Comparison of ENCODE assay signal across 9 cellular contexts in the genomic region with DNA sequence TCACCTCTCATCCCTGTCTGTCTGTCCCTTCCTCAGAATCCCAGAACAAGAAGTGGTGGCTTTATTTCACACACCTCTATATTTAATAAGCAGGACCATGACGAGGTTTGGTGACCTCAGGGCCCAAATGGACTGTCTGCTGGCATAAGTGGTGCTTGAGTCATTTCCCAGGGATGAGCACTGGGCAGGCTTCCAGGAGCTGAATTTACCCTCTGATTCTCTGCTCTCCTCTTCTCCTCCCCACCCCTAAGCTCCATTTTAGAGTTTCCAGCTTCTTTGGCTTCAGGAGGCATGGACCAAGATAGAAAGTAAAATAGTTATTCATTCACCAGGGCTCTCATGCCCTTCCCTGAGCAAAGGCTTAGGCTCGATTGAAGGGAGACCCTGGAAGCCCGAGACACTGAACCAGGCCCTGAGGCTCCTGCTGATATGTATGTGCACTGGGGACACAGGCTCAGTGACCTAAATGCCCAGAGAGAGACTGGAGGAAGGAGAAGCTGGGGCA.
DNase-seq lines count a peak whose midpoint lies in the region; ATAC-seq, FAIRE-seq and TF ChIP-seq lines count a peak whose summit lies in the region.
"Had no signal": no experiment of that assay in that cellular context is flagged by ENCODE, and none has a peak within 500 bp of the region (broad histone marks: within the 10 kb centered on the region; RNA-seq: fewer than 3 reads in every experiment).

No MANE protein-coding gene starts in this region.

- no peak for TF ChIP-seq RAD21 in A549 (conservative IDR thresholded peaks at IDR 0.05 in 1 of 2, IDR thresholded peaks at IDR 0.05 in 1 of 2)

- no peaks in the 10 kb centered on the region for H3K27me3 Mint-ChIP-seq in activated T-cell treated with anti-CD3 and anti-CD28 coated beads, Interleukin-2, amount 50 U/mL, for 4 hours (ENCODE audit: low read depth)
- H3K27me3 Mint-ChIP-seq: central memory CD8-positive, alpha-beta T cell had no signal

- peak overlapping the region; percentile 66 for H3K4me2 ChIP-seq in A549

- FAIRE-seq in A549 (lab: Jason Lieb, UNC) = no peak

- H3K36me3 Mint-ChIP-seq in activated T-cell treated with anti-CD3 and anti-CD28 coated beads, Interleukin-2, amount 50 U/mL, for 4 hours (ENCODE audit: insufficient read depth) = no peaks in the 10 kb centered on the region

- 0% methylated on average over 3 of the region's 3 CpGs for WGBS in A549 (ENCODE audit: missing lambda C conversion rate)
- WGBS in body of pancreas, 2 donors = 55 to 69% methylated on average over 3 of the region's 3 CpGs

- H3K4me1 ChIP-seq in A549 = peaks cover 67% of the 10 kb centered on the region
- no peaks in the 10 kb centered on the region for H3K4me1 ChIP-seq in body of pancreas

- POLR2A ChIA-PET in A549 (lab: Yijun Ruan, JAX) = interaction anchor here (0.5 to 1.0 kb wide), 2 partner anchors 63 to 155 kb away, joined by 3 to 7 read pairs; no protein-coding TSS in a partner anchor

- H3K27ac ChIP-seq in A549 (peak overlapping the region; percentile 88 to 95), body of pancreas (no peak overlapping the region)

- no peaks in the 10 kb centered on the region for H3K27me3 ChIP-seq in body of pancreas

- TF ChIP-seq POLR2A in A549 (IDR thresholded peaks at IDR 0.05; ENCODE audit: low read length) = no peak
- TF ChIP-seq POLR2A in body of pancreas (IDR thresholded peaks at IDR 0.05) = no peak

- in situ Hi-C loops in GM13977 (cut with MboI; ENCODE audit: low pct_unique_long_range_greater_than_20kb, low sequenced_read_pairs, unreplicated experiment) = no loop called here

- TF ChIP-seq EP300 in A549 (IDR thresholded peaks at IDR 0.05) = no peak

- H3K4me1 Mint-ChIP-seq in activated T-cell treated with anti-CD3 and anti-CD28 coated beads, Interleukin-2, amount 50 U/mL, for 4 hours (ENCODE audit: low read depth) = no peaks in the 10 kb centered on the region
- H3K4me1 Mint-ChIP-seq: central memory CD8-positive, alpha-beta T cell had no signal

- TF ChIP-seq CTCF in A549 (IDR thresholded peaks at IDR 0.05) = no peak
- no peak for TF ChIP-seq CTCF in body of pancreas (IDR thresholded peaks at IDR 0.05)
- TF ChIP-seq CTCF in GM13977 (IDR thresholded peaks at IDR 0.05; ENCODE audit: extremely low read depth, insufficient read depth, missing control alignments) = no peak

- intact Hi-C loops in body of pancreas (cut with DNase I) = no loop called here

- DNase-seq in A549 (ENCODE audit: low read depth in 1 of 2, low spot score in 1 of 2) (peak; percentile 91 to 94), LoVo (ENCODE audit: low spot score) (peak; percentile 59), body of pancreas (peak; percentile 23 to 36 (median 31)), kidney glomerular epithelial cell (lab: John Stamatoyannopoulos, UW) (peak; percentile 91), GM13977 (ENCODE audit: low spot score) (no peak)
- no peak for DNase-seq in activated T-cell treated with anti-CD3 and anti-CD28 coated beads, Interleukin-2, amount 50 U/mL, for 4 hours
- DNase-seq in activated CD4-positive, alpha-beta T cell treated with anti-CD3 and anti-CD28 coated beads, Interleukin-2, amount 50 U/mL, for 48 hours = no peak

- H3K9me3 ChIP-seq in A549 (no peaks in the 10 kb centered on the region), body of pancreas (no peaks in the 10 kb centered on the region)

- peak; percentile 85 to 89 for ATAC-seq in A549
- peak; percentile 24 for ATAC-seq in body of pancreas
- no peak for ATAC-seq in activated T-cell treated with anti-CD3 and anti-CD28 coated beads, Interleukin-2, amount 50 U/mL, for 4 hours
- ATAC-seq in HG03565 (IDR thresholded peaks at IDR 0.05; ENCODE audit: unreplicated experiment) = no peak

- no peak overlapping the region for H3K4me3 Mint-ChIP-seq in activated T-cell treated with anti-CD3 and anti-CD28 coated beads, Interleukin-2, amount 50 U/mL, for 4 hours
- H3K4me3 Mint-ChIP-seq: central memory CD8-positive, alpha-beta T cell had no signal

- H3K4me3 ChIP-seq in A549 (0 out of 3 replicates have a peak overlapping the region, but pooled peaks have one; percentile 4), body of pancreas (no peak overlapping the region)

- H3K9me3 Mint-ChIP-seq in activated T-cell treated with anti-CD3 and anti-CD28 coated beads, Interleukin-2, amount 50 U/mL, for 4 hours = no peaks in the 10 kb centered on the region
- H3K9me3 Mint-ChIP-seq: central memory CD8-positive, alpha-beta T cell had no signal

- no peaks in the 10 kb centered on the region for H3K36me3 ChIP-seq in body of pancreas (replicated peaks in 1 of 2; ENCODE audit: insufficient read depth in 1 of 2, low read depth in 2 of 2)

- CTCF ChIA-PET in A549 (lab: Yijun Ruan, JAX) = interaction anchor here (0.6 to 4.1 kb wide), 8 partner anchors 17 to 162 kb away, joined by 3 to 32 read pairs (median 4); no protein-coding TSS in a partner anchor

TF ChIP-seq in A549, 52 proteins besides CTCF, POLR2A, EP300 and RAD21:
- TF ChIP-seq KDM5A (IDR thresholded peaks at IDR 0.05) (no peak), HEYL (CRISPR knock-in tag; IDR thresholded peaks at IDR 0.05) (no peak), FOSL2 (IDR thresholded peaks at IDR 0.05) (no peak), FOSL2 (CRISPR knock-in tag; IDR thresholded peaks at IDR 0.05) (peak; percentile 72), JUNB (IDR thresholded peaks at IDR 0.05) (0 out of 2 replicates have a peak, but pooled peaks have one; percentile 39), GATA3 (IDR thresholded peaks at IDR 0.05; ENCODE audit: borderline replicate concordance) (peak; percentile 39; the same call in 1 of the 2 replicates)
- TF ChIP-seq, protein P1, sequence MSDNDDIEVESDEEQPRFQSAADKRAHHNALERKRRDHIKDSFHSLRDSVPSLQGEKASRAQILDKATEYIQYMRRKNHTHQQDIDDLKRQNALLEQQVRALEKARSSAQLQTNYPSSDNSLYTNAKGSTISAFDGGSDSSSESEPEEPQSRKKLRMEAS (IDR thresholded peaks at IDR 0.05) = peak; percentile 37; the same call in 1 of the 2 replicates
- TF ChIP-seq, protein P2, sequence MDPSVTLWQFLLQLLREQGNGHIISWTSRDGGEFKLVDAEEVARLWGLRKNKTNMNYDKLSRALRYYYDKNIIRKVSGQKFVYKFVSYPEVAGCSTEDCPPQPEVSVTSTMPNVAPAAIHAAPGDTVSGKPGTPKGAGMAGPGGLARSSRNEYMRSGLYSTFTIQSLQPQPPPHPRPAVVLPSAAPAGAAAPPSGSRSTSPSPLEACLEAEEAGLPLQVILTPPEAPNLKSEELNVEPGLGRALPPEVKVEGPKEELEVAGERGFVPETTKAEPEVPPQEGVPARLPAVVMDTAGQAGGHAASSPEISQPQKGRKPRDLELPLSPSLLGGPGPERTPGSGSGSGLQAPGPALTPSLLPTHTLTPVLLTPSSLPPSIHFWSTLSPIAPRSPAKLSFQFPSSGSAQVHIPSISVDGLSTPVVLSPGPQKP (IDR thresholded peaks at IDR 0.05; ENCODE audit: low read depth, low read length) = no peak
- TF ChIP-seq, protein P3, sequence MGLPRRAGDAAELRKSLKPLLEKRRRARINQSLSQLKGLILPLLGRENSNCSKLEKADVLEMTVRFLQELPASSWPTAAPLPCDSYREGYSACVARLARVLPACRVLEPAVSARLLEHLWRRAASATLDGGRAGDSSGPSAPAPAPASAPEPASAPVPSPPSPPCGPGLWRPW (IDR thresholded peaks at IDR 0.05) = no peak
- TF ChIP-seq, protein P4, sequence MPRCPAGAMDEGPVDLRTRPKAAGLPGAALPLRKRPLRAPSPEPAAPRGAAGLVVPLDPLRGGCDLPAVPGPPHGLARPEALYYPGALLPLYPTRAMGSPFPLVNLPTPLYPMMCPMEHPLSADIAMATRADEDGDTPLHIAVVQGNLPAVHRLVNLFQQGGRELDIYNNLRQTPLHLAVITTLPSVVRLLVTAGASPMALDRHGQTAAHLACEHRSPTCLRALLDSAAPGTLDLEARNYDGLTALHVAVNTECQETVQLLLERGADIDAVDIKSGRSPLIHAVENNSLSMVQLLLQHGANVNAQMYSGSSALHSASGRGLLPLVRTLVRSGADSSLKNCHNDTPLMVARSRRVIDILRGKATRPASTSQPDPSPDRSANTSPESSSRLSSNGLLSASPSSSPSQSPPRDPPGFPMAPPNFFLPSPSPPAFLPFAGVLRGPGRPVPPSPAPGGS (IDR thresholded peaks at IDR 0.05) = no peak

Comparison
In these comparisons a context has a peak if more than half of its experiments do, and no peak if none do; other contexts are left out.
1. ATAC-seq: peak in A549 (2 of 2) and body of pancreas (single experiment); none in activated T-cell treated with anti-CD3 and anti-CD28 coated beads, Interleukin-2, amount 50 U/mL, for 4 hours (0 of 2) and HG03565 (single experiment).
2. DNase-seq: peak in A549 (2 of 2), LoVo (single experiment), body of pancreas (4 of 4) and kidney glomerular epithelial cell (single experiment); none in GM13977 (single experiment), activated T-cell treated with anti-CD3 and anti-CD28 coated beads, Interleukin-2, amount 50 U/mL, for 4 hours (single experiment) and activated CD4-positive, alpha-beta T cell treated with anti-CD3 and anti-CD28 coated beads, Interleukin-2, amount 50 U/mL, for 48 hours (0 of 2).
3. H3K27ac ChIP-seq: peak in A549 (2 of 2); none in body of pancreas (0 of 4).